Comparison of ENCODE assay signal across 15 cellular contexts in the genomic region with DNA sequence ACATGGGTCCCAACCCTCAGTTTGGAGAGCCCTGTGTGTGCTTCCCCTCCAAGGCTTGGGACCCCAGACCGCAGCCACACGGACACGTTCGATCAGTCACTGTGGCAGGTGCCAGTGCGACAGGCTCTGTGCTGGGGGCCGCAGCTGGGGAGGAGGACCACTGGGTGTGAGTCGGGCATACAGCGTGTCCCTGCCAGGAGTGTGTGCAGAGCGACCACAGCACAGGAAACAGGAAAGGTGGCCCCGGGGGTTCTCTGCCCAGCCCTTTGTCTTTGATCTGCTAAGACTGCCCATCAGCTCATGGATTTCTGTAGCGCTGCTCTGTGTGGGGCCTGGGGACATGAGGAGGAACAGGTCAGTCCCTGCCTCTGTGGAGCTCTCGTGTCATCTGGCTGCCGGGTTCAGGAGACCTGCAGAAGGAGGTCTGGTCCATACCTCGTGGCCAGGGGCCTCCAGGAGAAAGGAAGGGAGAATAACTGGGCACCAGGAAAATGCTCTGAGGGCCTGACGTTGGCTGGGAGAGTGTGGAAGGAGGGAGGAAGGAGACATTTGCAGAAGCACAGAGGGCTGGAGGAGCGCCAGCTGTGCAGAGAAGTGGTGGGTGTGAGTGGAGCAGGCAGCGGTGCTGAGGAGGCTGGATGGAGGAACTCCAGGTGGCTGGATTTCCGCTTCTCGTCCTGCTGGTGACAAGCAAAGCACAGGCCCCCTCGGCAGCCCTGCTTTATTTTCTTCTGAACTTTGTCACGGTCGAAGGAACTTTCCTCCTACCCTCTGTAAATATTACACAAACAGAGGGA. TPM values are rescaled to one million over a fixed set of nuclear protein-coding genes. Genes with fewer than 3 reads are reported as not detected.
DNase-seq lines count a peak whose midpoint lies in the region; TF ChIP-seq lines count a peak whose summit lies in the region.
"Had no signal": no experiment of that assay in that cellular context is flagged by ENCODE, and none has a peak within 500 bp of the region (broad histone marks: within the 10 kb centered on the region; RNA-seq: fewer than 3 reads in every experiment).

No MANE protein-coding gene starts in this region.

- peaks cover 7% of the 10 kb centered on the region for H3K23me2 ChIP-seq in H9 (ENCODE audit: insufficient read length, low read depth, low read length, poor library complexity, severe bottlenecking)

- H4K5ac ChIP-seq in H9 (ENCODE audit: insufficient read length, low read depth, low read length): no peak overlapping the region

- H4K91ac ChIP-seq in H9 (ENCODE audit: insufficient read length, low read depth, low read length): no peak overlapping the region

- H3K79me2 ChIP-seq in H9 (ENCODE audit: insufficient read depth, low read length): peaks cover 4% of the 10 kb centered on the region; the same call in 1 of the 2 replicates

- POLR2A ChIA-PET in Caco-2 (lab: Charles Lee): no interaction called here
- POLR2A ChIA-PET in A673 (lab: Charles Lee; ENCODE audit: low non-redundant PET): no interaction called here

- H3K36me3 Mint-ChIP-seq in Caco-2 (ENCODE audit: insufficient read depth, unreplicated experiment): peaks cover 20% of the 10 kb centered on the region
- H3K36me3 Mint-ChIP-seq in H9 (ENCODE audit: insufficient read depth in 1 of 3, low read depth in 3 of 3): peaks cover 11 to 33% (median 32%) of the 10 kb centered on the region in 3 experiments
- H3K36me3 Mint-ChIP-seq in dendritic cell treated with granulocyte-macrophage colony-stimulating factor and Interleukin-4, amounts not matched to agents 40 ng/mL and 50 ng/mL, for 4 days (ENCODE audit: low read depth): peaks cover 47% of the 10 kb centered on the region

- no peak overlapping the region for H3K4me3 Mint-ChIP-seq in Caco-2 (ENCODE audit: unreplicated experiment)
- peak overlapping the region in 1 of 2 experiments; percentile 28; a peak in 1 of 5 replicates for H3K4me3 Mint-ChIP-seq in H9
- H3K4me3 Mint-ChIP-seq in dendritic cell treated with granulocyte-macrophage colony-stimulating factor and Interleukin-4, amounts not matched to agents 40 ng/mL and 50 ng/mL, for 4 days: peak overlapping the region; percentile 51

- TF ChIP-seq CTCF in Caco-2 (IDR thresholded peaks at IDR 0.05; ENCODE audit: insufficient read depth in 1 of 2, low read depth in 1 of 2, low read length in 1 of 2, severe bottlenecking in 1 of 2, unreplicated experiment in 1 of 2) (no peak), H9 (conservative IDR thresholded peaks at IDR 0.05) (no peak), A673 (conservative IDR thresholded peaks at IDR 0.05; ENCODE audit: low read depth, low read length) (no peak)

- no peak overlapping the region for H3K18ac ChIP-seq in H9 (ENCODE audit: insufficient read length, low read depth, low read length)

- CTCF ChIA-PET in Caco-2 (lab: Charles Lee): no interaction called here
- CTCF ChIA-PET in A673 (lab: Charles Lee): interaction anchor here (0.6 kb wide), 1 partner anchor 108 kb away, joined by 3 read pairs; no protein-coding TSS in a partner anchor

- no peak overlapping the region for H2BK5ac ChIP-seq in H9 (ENCODE audit: insufficient read length, low read length)

- WGBS in H9 (ENCODE audit: extremely low coverage, insufficient read length, low lambda C conversion rate): no CpG with 5 or more reads among the region's 22 CpGs

- H2BK15ac ChIP-seq in H9 (ENCODE audit: low read depth, low read length): no peak overlapping the region

- H3K14ac ChIP-seq in H9 (ENCODE audit: insufficient read depth, low read length): no peak overlapping the region; the same call in 1 of the 2 replicates

- H3K4me1 ChIP-seq in Caco-2 (peaks cover 5% of the 10 kb centered on the region; the same call in 1 of the 2 replicates), H9 (ENCODE audit: insufficient read depth, low read length) (no peaks in the 10 kb centered on the region; the same call in 1 of the 2 replicates), A673 (ENCODE audit: insufficient read depth, low read length, poor library complexity, severe bottlenecking) (peaks cover 13% of the 10 kb centered on the region)

- no peak overlapping the region for H3T11ph ChIP-seq in H9 (ENCODE audit: low read length)

- H3K56ac ChIP-seq in H9 (ENCODE audit: insufficient read length, low read depth, low read length): no peak overlapping the region

- H3K4ac ChIP-seq in H9 (ENCODE audit: low read depth, low read length): no peak overlapping the region

- no peak overlapping the region for H3K4me2 ChIP-seq in H9 (ENCODE audit: insufficient read depth, insufficient read length, low read length)

- no peak overlapping the region for H2AK5ac ChIP-seq in H9 (ENCODE audit: insufficient read length, low read length)

- H3K23ac ChIP-seq in H9 (ENCODE audit: insufficient read length, low read depth, low read length): no peak overlapping the region

- no peaks in the 10 kb centered on the region for H3K36me3 ChIP-seq in Caco-2 (ENCODE audit: control insufficient read depth, insufficient read depth, low read length)
- H3K36me3 ChIP-seq in A673 (ENCODE audit: insufficient read depth, low read length, poor library complexity, severe bottlenecking): peaks cover 2% of the 10 kb centered on the region

- no peak overlapping the region for H3K9ac ChIP-seq in H9 (ENCODE audit: extremely low read depth, insufficient read length, low read length)

- H3K79me1 ChIP-seq in H9 (ENCODE audit: insufficient read depth, low read depth, low read length, poor library complexity, severe bottlenecking): no peaks in the 10 kb centered on the region

- no peak overlapping the region for H2BK12ac ChIP-seq in H9 (ENCODE audit: insufficient read length, low read depth, low read length)

- DNase-seq in Caco-2: no peak
- no peak for DNase-seq in H9
- peak; percentile 45 for DNase-seq in occipital lobe (lab: John Stamatoyannopoulos, UW)
- no peak for DNase-seq in T-helper 1 cell
- no peak for DNase-seq in central memory CD4-positive, alpha-beta T cell
- DNase-seq in A673 (ENCODE audit: low spot score): no peak
- DNase-seq: activated effector memory CD4-positive, alpha-beta T cell treated with anti-CD3 and anti-CD28 coated beads, Interleukin-2, amount 50 U/mL, for 16 hours; effector CD4-positive, alpha-beta T cell; NCI-H187; NCI-H69; stimulated activated CD4-positive, alpha-beta T cell treated with anti-CD3 and anti-CD28 coated beads, Interleukin-2, amount 100 ng/mL, for 24 hours; stimulated activated CD8-positive, alpha-beta memory T cell treated with anti-CD3 and anti-CD28 coated beads, Interleukin-4, amount 100 ng/mL, for 48 hours; T1000 had no signal

- H3K4me3 ChIP-seq in Caco-2 (ENCODE audit: low read depth, low read length) (no peak overlapping the region), A673 (ENCODE audit: low read depth, low read length, poor library complexity, severe bottlenecking) (no peak overlapping the region)
- H3K4me3 ChIP-seq: mucosa of descending colon had no signal

- H3K27ac Mint-ChIP-seq in Caco-2 (ENCODE audit: unreplicated experiment) (peak overlapping the region; percentile 32), H9 (peak overlapping the region; percentile 83 to 92 (median 85); a peak in 5 of 7 replicates)
- peak overlapping the region; percentile 79 for H3K27ac Mint-ChIP-seq in dendritic cell treated with granulocyte-macrophage colony-stimulating factor and Interleukin-4, amounts not matched to agents 40 ng/mL and 50 ng/mL, for 4 days

- H2BK120ac ChIP-seq in H9 (ENCODE audit: low read depth, low read length, poor library complexity, severe bottlenecking): no peak overlapping the region

- H3K9me3 ChIP-seq in Caco-2 (no peaks in the 10 kb centered on the region), H9 (ENCODE audit: control insufficient read depth, low read depth, low read length) (no peaks in the 10 kb centered on the region), A673 (ENCODE audit: low read depth, low read length, poor library complexity, severe bottlenecking) (no peaks in the 10 kb centered on the region)
- H3K9me3 ChIP-seq: mucosa of descending colon had no signal

- intact Hi-C loops in Caco-2 (cut with micrococcal nuclease; ENCODE audit: unreplicated experiment) (no loop called here), A673 (cut with micrococcal nuclease; ENCODE audit: unreplicated experiment) (loop anchor here (5.0 kb wide), 1 partner anchor 101 kb away; no protein-coding TSS in a partner anchor)
- intact Hi-C loops in dendritic cell treated with granulocyte-macrophage colony-stimulating factor and Interleukin-4, amounts not matched to agents 40 ng/mL and 50 ng/mL, for 4 days (cut with micrococcal nuclease): loop anchor here (5.0 kb wide), 2 partner anchors 51 to 101 kb away; no protein-coding TSS in a partner anchor

- H3K27me3 ChIP-seq in Caco-2 (replicated peaks; ENCODE audit: control insufficient read depth, insufficient read depth, low read length) (no peaks in the 10 kb centered on the region), H9 (ENCODE audit: insufficient read depth, low read length) (no peaks in the 10 kb centered on the region), A673 (replicated peaks; ENCODE audit: insufficient read depth, low read depth, low read length, poor library complexity) (no peaks in the 10 kb centered on the region)

- H3K4me1 Mint-ChIP-seq in Caco-2 (ENCODE audit: low read depth, unreplicated experiment) (peaks cover 13% of the 10 kb centered on the region), H9 (peaks cover 11 to 18% of the 10 kb centered on the region in 2 experiments)
- peaks cover 91% of the 10 kb centered on the region for H3K4me1 Mint-ChIP-seq in dendritic cell treated with granulocyte-macrophage colony-stimulating factor and Interleukin-4, amounts not matched to agents 40 ng/mL and 50 ng/mL, for 4 days (ENCODE audit: low read depth)

- H3K27ac ChIP-seq in H9 (ENCODE audit: insufficient read length, low read depth, low read length) (no peak overlapping the region), A673 (ENCODE audit: low read depth, low read length, poor library complexity, severe bottlenecking) (no peak overlapping the region)

- BruUV-seq in Caco-2 (replicated peaks; lab: Mats Ljungman, UMichigan) (no TSS peak), A673 (replicated peaks; lab: Mats Ljungman, UMichigan) (no TSS peak)

- H3K9me3 Mint-ChIP-seq in Caco-2 (ENCODE audit: unreplicated experiment) (no peaks in the 10 kb centered on the region), H9 (no peaks in the 10 kb centered on the region)
- H3K9me3 Mint-ChIP-seq in dendritic cell treated with granulocyte-macrophage colony-stimulating factor and Interleukin-4, amounts not matched to agents 40 ng/mL and 50 ng/mL, for 4 days: no peaks in the 10 kb centered on the region

- H4K20me1 ChIP-seq in H9 (ENCODE audit: control insufficient read depth, insufficient read depth, insufficient read length): no peaks in the 10 kb centered on the region

- H4K8ac ChIP-seq in H9 (replicated peaks; ENCODE audit: insufficient read length, low read depth, low read length): no peak overlapping the region

- H2BK20ac ChIP-seq in H9 (ENCODE audit: low read depth, low read length, poor library complexity, severe bottlenecking): no peak overlapping the region

- no peaks in the 10 kb centered on the region for H3K27me3 Mint-ChIP-seq in Caco-2 (ENCODE audit: insufficient read depth, unreplicated experiment)
- H3K27me3 Mint-ChIP-seq in H9 (ENCODE audit: low read depth): no peaks in the 10 kb centered on the region; the same call in 1 of the 2 replicates
- no peaks in the 10 kb centered on the region for H3K27me3 Mint-ChIP-seq in dendritic cell treated with granulocyte-macrophage colony-stimulating factor and Interleukin-4, amounts not matched to agents 40 ng/mL and 50 ng/mL, for 4 days

- H2AFZ ChIP-seq in H9 (ENCODE audit: low read length): no peak overlapping the region

RNA-seq across cellular contexts. Expression of a gene that starts 4.1 kb away (rescaled TPM):
- total RNA-seq in Caco-2 (2022): 41.5 and 42.8 TPM in 2 replicates
- 80.3 and 84.7 TPM in 2 replicates for total RNA-seq in H9 (2021)
- total RNA-seq in occipital lobe: 13.7 TPM
- 115 and 117 TPM in 2 replicates for total RNA-seq in A673 (2021)

RNA-seq across cellular contexts. Expression of a gene that starts 4.1 kb away (rescaled TPM):
- total RNA-seq in Caco-2 (2022): 48.8 and 49.3 TPM in 2 replicates
- total RNA-seq in H9 (2021): 57.2 and 59.0 TPM in 2 replicates
- 15.0 TPM for total RNA-seq in occipital lobe
- total RNA-seq in A673 (2021): 50.4 and 51.3 TPM in 2 replicates

RNA-seq across cellular contexts. Expression of a gene that starts 13.3 kb away (rescaled TPM):
- 58.6 and 65.8 TPM in 2 replicates for total RNA-seq in Caco-2 (2022)
- total RNA-seq in H9 (2021): 37.4 and 39.0 TPM in 2 replicates
- total RNA-seq in occipital lobe: 24.2 TPM
- 46.7 and 54.3 TPM in 2 replicates for total RNA-seq in A673 (2021)

Comparison
In these comparisons a context has a peak if more than half of its experiments do, and no peak if none do; other contexts are left out.
1. H3K27ac Mint-ChIP-seq: peak in every context shown above with its lines; median percentile 85 in H9; 79 in dendritic cell treated with granulocyte-macrophage colony-stimulating factor and Interleukin-4, amounts not matched to agents 40 ng/mL and 50 ng/mL, for 4 days; 32 in Caco-2.